In the genomic region with DNA sequence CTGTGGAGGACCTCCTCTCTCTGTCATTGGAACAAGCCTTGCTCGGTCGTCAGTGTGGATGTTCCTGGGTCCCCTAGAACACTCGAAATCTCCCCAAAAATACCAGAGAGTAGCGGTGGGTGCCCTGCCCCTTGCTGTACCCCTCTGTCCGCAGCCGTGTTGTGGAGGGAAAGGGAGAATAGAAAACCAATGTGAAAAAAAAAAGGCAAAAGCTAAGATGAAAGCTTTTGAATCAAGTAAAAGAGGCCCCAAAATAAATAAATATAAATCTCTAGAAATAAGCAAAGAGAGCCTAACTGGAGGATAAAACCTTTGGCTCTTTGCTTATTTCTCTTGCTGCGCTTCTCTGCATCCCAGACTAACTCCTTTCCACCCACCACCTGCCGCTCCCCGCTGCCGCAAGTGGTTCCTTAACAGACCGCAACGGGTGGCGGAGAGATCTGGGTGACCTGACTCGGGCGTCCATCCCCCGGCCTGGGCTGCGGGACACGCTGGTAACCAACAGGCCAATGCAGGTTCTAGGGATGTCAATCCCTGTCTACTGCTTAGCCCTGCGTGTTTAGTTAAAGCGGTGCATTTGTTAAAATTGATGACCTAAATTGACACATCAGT, we compare ENCODE assay signal across 1 cellular context.
A peak's percentile ranks its signal among the peaks of the same experiment; 100 is the strongest.
TF ChIP-seq lines count a peak whose summit lies in the region.

No MANE protein-coding gene starts in this region.

TF ChIP-seq in HepG2, 621 proteins besides CTCF, POLR2A, EP300 and RAD21 (continued from another document):
- TF ChIP-seq ARID3A (IDR thresholded peaks at IDR 0.05; ENCODE audit: low read depth, low read length), result no peak
- no peak for TF ChIP-seq ZNF616 (CRISPR knock-in tag; IDR thresholded peaks at IDR 0.05; ENCODE audit: low read depth)
- no peak for TF ChIP-seq ZNF790 (CRISPR knock-in tag; IDR thresholded peaks at IDR 0.05; ENCODE audit: borderline replicate concordance)
- 0 out of 2 replicates have a peak, but pooled peaks have one; percentile 11 for TF ChIP-seq ZNF891 (CRISPR knock-in tag; IDR thresholded peaks at IDR 0.05)
- TF ChIP-seq MXD4 (CRISPR knock-in tag; IDR thresholded peaks at IDR 0.05), result 0 out of 2 replicates have a peak, but pooled peaks have one; percentile 9
- TF ChIP-seq, protein P1, sequence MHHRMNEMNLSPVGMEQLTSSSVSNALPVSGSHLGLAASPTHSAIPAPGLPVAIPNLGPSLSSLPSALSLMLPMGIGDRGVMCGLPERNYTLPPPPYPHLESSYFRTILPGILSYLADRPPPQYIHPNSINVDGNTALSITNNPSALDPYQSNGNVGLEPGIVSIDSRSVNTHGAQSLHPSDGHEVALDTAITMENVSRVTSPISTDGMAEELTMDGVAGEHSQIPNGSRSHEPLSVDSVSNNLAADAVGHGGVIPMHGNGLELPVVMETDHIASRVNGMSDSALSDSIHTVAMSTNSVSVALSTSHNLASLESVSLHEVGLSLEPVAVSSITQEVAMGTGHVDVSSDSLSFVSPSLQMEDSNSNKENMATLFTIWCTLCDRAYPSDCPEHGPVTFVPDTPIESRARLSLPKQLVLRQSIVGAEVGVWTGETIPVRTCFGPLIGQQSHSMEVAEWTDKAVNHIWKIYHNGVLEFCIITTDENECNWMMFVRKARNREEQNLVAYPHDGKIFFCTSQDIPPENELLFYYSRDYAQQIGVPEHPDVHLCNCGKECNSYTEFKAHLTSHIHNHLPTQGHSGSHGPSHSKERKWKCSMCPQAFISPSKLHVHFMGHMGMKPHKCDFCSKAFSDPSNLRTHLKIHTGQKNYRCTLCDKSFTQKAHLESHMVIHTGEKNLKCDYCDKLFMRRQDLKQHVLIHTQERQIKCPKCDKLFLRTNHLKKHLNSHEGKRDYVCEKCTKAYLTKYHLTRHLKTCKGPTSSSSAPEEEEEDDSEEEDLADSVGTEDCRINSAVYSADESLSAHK (CRISPR knock-in tag; IDR thresholded peaks at IDR 0.05; ENCODE audit: borderline replicate concordance), result no peak
- TF ChIP-seq, protein P2, sequence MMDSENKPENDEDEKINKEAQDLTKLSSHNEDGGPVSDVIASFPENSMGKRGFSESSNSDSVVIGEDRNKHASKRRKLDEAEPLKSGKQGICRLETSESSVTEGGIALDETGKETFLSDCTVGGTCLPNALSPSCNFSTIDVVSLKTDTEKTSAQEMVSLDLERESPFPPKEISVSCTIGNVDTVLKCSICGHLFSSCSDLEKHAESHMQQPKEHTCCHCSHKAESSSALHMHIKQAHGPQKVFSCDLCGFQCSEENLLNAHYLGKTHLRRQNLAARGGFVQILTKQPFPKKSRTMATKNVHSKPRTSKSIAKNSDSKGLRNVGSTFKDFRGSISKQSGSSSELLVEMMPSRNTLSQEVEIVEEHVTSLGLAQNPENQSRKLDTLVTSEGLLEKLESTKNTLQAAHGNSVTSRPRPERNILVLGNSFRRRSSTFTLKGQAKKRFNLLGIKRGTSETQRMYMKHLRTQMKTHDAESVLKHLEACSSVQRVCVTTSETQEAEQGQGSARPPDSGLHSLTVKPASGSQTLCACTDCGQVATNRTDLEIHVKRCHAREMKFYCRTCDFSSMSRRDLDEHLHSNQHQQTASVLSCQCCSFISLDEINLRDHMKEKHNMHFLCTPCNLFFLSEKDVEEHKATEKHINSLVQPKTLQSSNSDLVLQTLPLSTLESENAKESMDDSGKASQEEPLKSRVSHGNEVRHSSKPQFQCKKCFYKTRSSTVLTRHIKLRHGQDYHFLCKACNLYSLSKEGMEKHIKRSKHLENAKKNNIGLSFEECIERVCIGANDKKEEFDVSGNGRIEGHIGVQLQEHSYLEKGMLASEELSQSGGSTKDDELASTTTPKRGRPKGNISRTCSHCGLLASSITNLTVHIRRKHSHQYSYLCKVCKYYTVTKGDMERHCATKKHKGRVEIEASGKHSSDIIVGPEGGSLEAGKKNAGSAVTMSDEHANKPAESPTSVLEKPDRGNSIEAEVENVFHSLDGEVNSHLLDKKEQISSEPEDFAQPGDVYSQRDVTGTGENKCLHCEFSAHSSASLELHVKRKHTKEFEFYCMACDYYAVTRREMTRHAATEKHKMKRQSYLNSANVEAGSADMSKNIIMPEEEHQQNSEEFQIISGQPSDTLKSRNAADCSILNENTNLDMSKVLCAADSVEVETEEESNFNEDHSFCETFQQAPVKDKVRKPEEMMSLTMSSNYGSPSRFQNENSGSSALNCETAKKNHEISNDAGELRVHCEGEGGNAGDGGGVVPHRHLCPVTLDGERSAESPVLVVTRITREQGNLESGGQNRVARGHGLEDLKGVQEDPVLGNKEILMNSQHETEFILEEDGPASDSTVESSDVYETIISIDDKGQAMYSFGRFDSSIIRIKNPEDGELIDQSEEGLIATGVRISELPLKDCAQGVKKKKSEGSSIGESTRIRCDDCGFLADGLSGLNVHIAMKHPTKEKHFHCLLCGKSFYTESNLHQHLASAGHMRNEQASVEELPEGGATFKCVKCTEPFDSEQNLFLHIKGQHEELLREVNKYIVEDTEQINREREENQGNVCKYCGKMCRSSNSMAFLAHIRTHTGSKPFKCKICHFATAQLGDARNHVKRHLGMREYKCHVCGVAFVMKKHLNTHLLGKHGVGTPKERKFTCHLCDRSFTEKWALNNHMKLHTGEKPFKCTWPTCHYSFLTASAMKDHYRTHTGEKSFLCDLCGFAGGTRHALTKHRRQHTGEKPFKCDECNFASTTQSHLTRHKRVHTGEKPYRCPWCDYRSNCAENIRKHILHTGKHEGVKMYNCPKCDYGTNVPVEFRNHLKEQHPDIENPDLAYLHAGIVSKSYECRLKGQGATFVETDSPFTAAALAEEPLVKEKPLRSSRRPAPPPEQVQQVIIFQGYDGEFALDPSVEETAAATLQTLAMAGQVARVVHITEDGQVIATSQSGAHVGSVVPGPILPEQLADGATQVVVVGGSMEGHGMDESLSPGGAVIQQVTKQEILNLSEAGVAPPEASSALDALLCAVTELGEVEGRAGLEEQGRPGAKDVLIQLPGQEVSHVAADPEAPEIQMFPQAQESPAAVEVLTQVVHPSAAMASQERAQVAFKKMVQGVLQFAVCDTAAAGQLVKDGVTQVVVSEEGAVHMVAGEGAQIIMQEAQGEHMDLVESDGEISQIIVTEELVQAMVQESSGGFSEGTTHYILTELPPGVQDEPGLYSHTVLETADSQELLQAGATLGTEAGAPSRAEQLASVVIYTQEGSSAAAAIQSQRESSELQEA (CRISPR knock-in tag; IDR thresholded peaks at IDR 0.05; ENCODE audit: not compliant biosample characterization), result peak; percentile 4
- no peak for TF ChIP-seq NAIF1 (CRISPR knock-in tag; IDR thresholded peaks at IDR 0.05; ENCODE audit: borderline replicate concordance)
- TF ChIP-seq PLRG1 (conservative IDR thresholded peaks at IDR 0.05), result no peak
- no peak for TF ChIP-seq BRD4 (CRISPR knock-in tag; IDR thresholded peaks at IDR 0.05)
- TF ChIP-seq ARNT (IDR thresholded peaks at IDR 0.05), result no peak
- TF ChIP-seq PHF20 (CRISPR knock-in tag; IDR thresholded peaks at IDR 0.05), result no peak
- TF ChIP-seq CENPT (CRISPR knock-in tag; IDR thresholded peaks at IDR 0.05; ENCODE audit: low read depth), result no peak
- no peak for TF ChIP-seq MYC (CRISPR knock-in tag; IDR thresholded peaks at IDR 0.05; ENCODE audit: borderline replicate concordance)
- TF ChIP-seq, protein P3, sequence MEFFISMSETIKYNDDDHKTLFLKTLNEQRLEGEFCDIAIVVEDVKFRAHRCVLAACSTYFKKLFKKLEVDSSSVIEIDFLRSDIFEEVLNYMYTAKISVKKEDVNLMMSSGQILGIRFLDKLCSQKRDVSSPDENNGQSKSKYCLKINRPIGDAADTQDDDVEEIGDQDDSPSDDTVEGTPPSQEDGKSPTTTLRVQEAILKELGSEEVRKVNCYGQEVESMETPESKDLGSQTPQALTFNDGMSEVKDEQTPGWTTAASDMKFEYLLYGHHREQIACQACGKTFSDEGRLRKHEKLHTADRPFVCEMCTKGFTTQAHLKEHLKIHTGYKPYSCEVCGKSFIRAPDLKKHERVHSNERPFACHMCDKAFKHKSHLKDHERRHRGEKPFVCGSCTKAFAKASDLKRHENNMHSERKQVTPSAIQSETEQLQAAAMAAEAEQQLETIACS (CRISPR knock-in tag; IDR thresholded peaks at IDR 0.05), result no peak
- TF ChIP-seq ZNF75D (CRISPR knock-in tag; IDR thresholded peaks at IDR 0.05; ENCODE audit: borderline replicate concordance), result no peak
TF ChIP-seq in HepG2: peak in this region for 3.
